8 cellular contexts compared by ENCODE assay signal in the genomic region with DNA sequence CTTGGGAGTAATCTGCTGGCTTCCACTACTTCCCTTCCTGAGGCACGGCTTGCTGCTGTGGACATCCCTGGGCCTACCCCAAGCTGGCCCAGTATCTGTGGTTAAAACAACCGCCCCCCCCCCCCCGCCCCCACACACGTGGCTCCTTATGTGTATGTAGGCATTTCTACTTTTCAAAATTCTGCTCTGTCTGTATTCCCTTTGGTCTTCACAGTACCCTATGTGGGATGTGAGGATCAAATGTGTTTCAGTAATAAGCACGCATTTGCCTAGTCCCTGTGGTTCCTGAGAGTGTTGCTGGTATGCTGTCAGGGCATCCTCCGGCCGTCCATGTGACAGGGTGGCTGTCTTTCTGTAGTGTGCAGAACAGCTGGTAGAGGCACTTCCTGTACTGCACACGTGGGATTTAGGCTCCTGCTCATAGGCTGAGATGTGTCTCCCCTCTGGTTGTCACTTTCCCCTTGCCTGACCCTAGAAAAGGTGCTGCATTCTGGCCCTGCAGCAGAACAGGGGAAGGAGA. TPM values are rescaled to one million over a fixed set of nuclear protein-coding genes. Genes with fewer than 3 reads are reported as not detected.
DNase-seq lines count a peak whose midpoint lies in the region; ATAC-seq and TF ChIP-seq lines count a peak whose summit lies in the region.
"Had no signal": no experiment of that assay in that cellular context is flagged by ENCODE, and none has a peak within 500 bp of the region (broad histone marks: within the 10 kb centered on the region; RNA-seq: fewer than 3 reads in every experiment).

No MANE protein-coding gene starts in this region.

- TF ChIP-seq CTCF in glutamatergic neuron (IDR thresholded peaks at IDR 0.05; ENCODE audit: partially characterized antibody, unreplicated experiment) (no peak), transverse colon (IDR thresholded peaks at IDR 0.05) (no peak), prostate gland (IDR thresholded peaks at IDR 0.05) (no peak)

- ATAC-seq in GM18519 (IDR thresholded peaks at IDR 0.05; ENCODE audit: low FRiP score, unreplicated experiment) = peak; percentile 60
- ATAC-seq in HG02571 (IDR thresholded peaks at IDR 0.05; ENCODE audit: unreplicated experiment) = peak; percentile 41

- H3K27ac Mint-ChIP-seq in activated CD4-positive, alpha-beta T cell treated with anti-CD3 and anti-CD28 coated beads, Interleukin-2, amount 10 ng/mL, durations not matched to agents 24 days and 14 days = peak overlapping the region; percentile 85
- H3K27ac Mint-ChIP-seq in glutamatergic neuron (ENCODE audit: unreplicated experiment) = no peak overlapping the region

- H3K27me3 Mint-ChIP-seq in activated CD4-positive, alpha-beta T cell treated with anti-CD3 and anti-CD28 coated beads, Interleukin-2, amount 10 ng/mL, durations not matched to agents 24 days and 14 days = no peaks in the 10 kb centered on the region
- no peaks in the 10 kb centered on the region for H3K27me3 Mint-ChIP-seq in glutamatergic neuron (ENCODE audit: unreplicated experiment)

- no peaks in the 10 kb centered on the region for H3K36me3 ChIP-seq in transverse colon
- no peaks in the 10 kb centered on the region for H3K36me3 ChIP-seq in prostate gland

- DNase-seq in MV-4-11 (lab: John Stamatoyannopoulos, UW) (peak; percentile 91), glutamatergic neuron (no peak), transverse colon (peak; percentile 57), prostate gland (ENCODE audit: low spot score) (no peak)
- peak; percentile 89 for DNase-seq in activated CD4-positive, alpha-beta T cell treated with anti-CD3 and anti-CD28 coated beads, Interleukin-2, amount 10 ng/mL, durations not matched to agents 24 days and 14 days

- peak overlapping the region in 2 of 4 donors; percentile 22 to 32 for H3K27ac ChIP-seq in transverse colon
- H3K27ac ChIP-seq in prostate gland = no peak overlapping the region

- H3K4me3 ChIP-seq in transverse colon (no peak overlapping the region), prostate gland (no peak overlapping the region)
- H3K4me3 ChIP-seq: lung had no signal

- H3K9me3 ChIP-seq in transverse colon (no peaks in the 10 kb centered on the region), prostate gland (no peaks in the 10 kb centered on the region)

- no peak for TF ChIP-seq EP300 in transverse colon (IDR thresholded peaks at IDR 0.05; ENCODE audit: low read depth)

- WGBS in transverse colon (ENCODE audit: low coverage in 1 of 2), 2 donors = 47 to 90% methylated on average over 3 to 8 of the region's 8 CpGs
- 67% methylated on average over 8 of the region's 8 CpGs for WGBS in prostate gland

- H3K9me3 Mint-ChIP-seq in activated CD4-positive, alpha-beta T cell treated with anti-CD3 and anti-CD28 coated beads, Interleukin-2, amount 10 ng/mL, durations not matched to agents 24 days and 14 days = no peaks in the 10 kb centered on the region
- no peaks in the 10 kb centered on the region for H3K9me3 Mint-ChIP-seq in glutamatergic neuron (ENCODE audit: unreplicated experiment)

- H3K4me1 ChIP-seq in transverse colon (peaks cover 10 to 27% (median 13%) of the 10 kb centered on the region in 4 donors), prostate gland (replicated peaks) (no peaks in the 10 kb centered on the region)

- in situ Hi-C loops in transverse colon (cut with MboI; ENCODE audit: low pct_ligation_motif_present in 1 of 4, low pct_unique_long_range_greater_than_20kb in 1 of 4, low sequenced_read_pairs in 3 of 4) = loop anchor here in 3 of 4 donors (25.0 kb wide), 2 partner anchors 293 to 318 kb away; no protein-coding TSS in a partner anchor

- TF ChIP-seq POLR2A in transverse colon (IDR thresholded peaks at IDR 0.05) = no peak
- no peak for TF ChIP-seq POLR2A in prostate gland (IDR thresholded peaks at IDR 0.05)

- no peaks in the 10 kb centered on the region for H3K27me3 ChIP-seq in transverse colon
- no peaks in the 10 kb centered on the region for H3K27me3 ChIP-seq in prostate gland (replicated peaks; ENCODE audit: insufficient read depth)

- intact Hi-C loops in activated CD4-positive, alpha-beta T cell treated with anti-CD3 and anti-CD28 coated beads, Interleukin-2, amount 10 ng/mL, durations not matched to agents 24 days and 14 days (cut with micrococcal nuclease) = loop anchor here (1.0 to 2.0 kb wide), 3 partner anchors 68 to 263 kb away; a partner anchor contains a TSS
- intact Hi-C loops in transverse colon (cut with DNase I; ENCODE audit: low total_unique reads) = no loop called here
- intact Hi-C loops in prostate gland (cut with DNase I) = no loop called here

- H3K4me1 Mint-ChIP-seq in activated CD4-positive, alpha-beta T cell treated with anti-CD3 and anti-CD28 coated beads, Interleukin-2, amount 10 ng/mL, durations not matched to agents 24 days and 14 days = peaks cover 25% of the 10 kb centered on the region
- H3K4me1 Mint-ChIP-seq in glutamatergic neuron (ENCODE audit: low read depth, unreplicated experiment) = peaks cover 7% of the 10 kb centered on the region

- peak overlapping the region; percentile 89 for H3K4me3 Mint-ChIP-seq in activated CD4-positive, alpha-beta T cell treated with anti-CD3 and anti-CD28 coated beads, Interleukin-2, amount 10 ng/mL, durations not matched to agents 24 days and 14 days
- H3K4me3 Mint-ChIP-seq in glutamatergic neuron (ENCODE audit: unreplicated experiment) = peak overlapping the region; percentile 36

- peaks cover 9% of the 10 kb centered on the region for H3K36me3 Mint-ChIP-seq in activated CD4-positive, alpha-beta T cell treated with anti-CD3 and anti-CD28 coated beads, Interleukin-2, amount 10 ng/mL, durations not matched to agents 24 days and 14 days (ENCODE audit: low read depth)
- no peaks in the 10 kb centered on the region for H3K36me3 Mint-ChIP-seq in glutamatergic neuron (ENCODE audit: unreplicated experiment)

RNA-seq across cellular contexts. Expression of a gene that starts 2.2 kb away (rescaled TPM):
- 7.1 and 8.1 TPM in 2 replicates for total RNA-seq in activated CD4-positive, alpha-beta T cell treated with anti-CD3 and anti-CD28 coated beads, Interleukin-2, amount 10 ng/mL, durations not matched to agents 24 days and 14 days
- total RNA-seq in glutamatergic neuron (ENCODE audit: unreplicated experiment) (8.2 TPM), transverse colon (1 to 10 TPM in 2 of 4 donors, under 1 TPM in 1, not detected in 1; 0.68 to 4.2 (median 1.7) TPM), prostate gland (10 to 100 TPM in 1 of 2 donors, 1 to 10 TPM in 1; 7.6 to 35.2 TPM)

RNA-seq across cellular contexts. Expression of a gene that starts 24.3 kb away (rescaled TPM):
- 125 and 133 TPM in 2 replicates for total RNA-seq in activated CD4-positive, alpha-beta T cell treated with anti-CD3 and anti-CD28 coated beads, Interleukin-2, amount 10 ng/mL, durations not matched to agents 24 days and 14 days
- total RNA-seq in glutamatergic neuron (ENCODE audit: unreplicated experiment) (71.7 TPM), transverse colon (10 to 100 TPM; 28.9 to 78.2 (median 60.0) TPM), prostate gland (10 to 100 TPM; 52.6 to 79.6 TPM)

Comparison
In these comparisons a context has a peak if more than half of its experiments do, and no peak if none do; other contexts are left out.
1. DNase-seq: peak in MV-4-11 (single experiment), activated CD4-positive, alpha-beta T cell treated with anti-CD3 and anti-CD28 coated beads, Interleukin-2, amount 10 ng/mL, durations not matched to agents 24 days and 14 days (single experiment) and transverse colon (single experiment); none in glutamatergic neuron (single experiment) and prostate gland (single experiment).